In the genomic region with DNA sequence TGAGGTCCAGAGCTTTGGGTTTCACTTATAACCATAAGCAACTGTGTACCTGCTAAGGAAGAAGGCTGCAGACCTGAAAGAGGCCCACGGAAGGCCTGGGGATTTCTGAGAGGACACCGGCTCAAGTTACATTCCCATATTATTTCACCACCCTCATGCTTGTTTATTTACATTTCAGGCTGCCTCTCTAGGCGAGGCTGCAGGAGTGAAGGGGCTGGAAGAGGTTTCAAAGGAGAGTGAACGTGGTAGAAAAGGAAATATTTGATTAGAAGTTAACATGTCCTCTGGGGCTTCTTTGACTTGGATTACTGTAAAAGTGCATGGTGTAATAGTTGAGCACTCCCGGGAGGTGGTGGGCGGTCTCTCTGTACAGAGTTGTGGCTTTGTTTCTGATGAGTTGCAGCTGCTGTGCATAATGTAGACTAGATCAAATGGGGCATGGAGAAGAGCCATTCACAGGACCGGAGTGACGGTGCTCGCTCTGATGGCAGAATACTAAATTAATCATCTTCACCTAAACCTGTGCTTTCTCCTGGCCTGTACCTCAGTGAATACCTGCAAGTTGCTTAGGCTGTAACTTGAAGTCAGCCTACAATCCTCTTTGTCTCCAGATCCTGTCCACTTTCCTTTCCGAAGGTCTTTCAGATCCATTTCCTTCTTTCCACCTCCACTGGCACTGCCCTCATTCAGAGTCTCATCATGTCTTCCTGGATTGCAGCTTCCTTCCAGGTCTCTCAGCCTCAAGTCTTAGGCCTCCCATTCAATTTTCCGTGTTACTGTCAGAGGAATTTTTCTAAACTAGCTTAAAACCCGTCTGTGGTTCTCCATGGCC, we compare ENCODE assay signal across 8 cellular contexts. TPM values are rescaled to one million over a fixed set of nuclear protein-coding genes. Genes with fewer than 3 reads are reported as not detected.
A peak's percentile ranks its signal among the peaks of the same experiment; 100 is the strongest.
DNase-seq lines count a peak whose midpoint lies in the region; ATAC-seq and TF ChIP-seq lines count a peak whose summit lies in the region.

No MANE protein-coding gene starts in this region.

- peak overlapping the region; percentile 7 for H3K4me3 Mint-ChIP-seq in activated naive CD8-positive, alpha-beta T cell treated with anti-CD3 and anti-CD28 coated beads, Interleukin-2, amount 50 U/mL, for 24 hours

- no peaks in the 10 kb centered on the region for H3K27me3 Mint-ChIP-seq in activated naive CD8-positive, alpha-beta T cell treated with anti-CD3 and anti-CD28 coated beads, Interleukin-2, amount 50 U/mL, for 24 hours

- ATAC-seq in activated naive CD8-positive, alpha-beta T cell treated with anti-CD3 and anti-CD28 coated beads, Interleukin-2, amount 50 U/mL, for 24 hours = peak; percentile 41
- ATAC-seq in lung (ENCODE audit: insufficient read depth, low FRiP score) (no peak), HG02885 (IDR thresholded peaks at IDR 0.05; ENCODE audit: poor library complexity, unreplicated experiment) (no peak), HG03139 (IDR thresholded peaks at IDR 0.05; ENCODE audit: unreplicated experiment) (no peak)

- H3K27ac ChIP-seq in lung (ENCODE audit: low read depth in 1 of 2, low read length in 1 of 2) = peak overlapping the region in 1 of 2 donors; percentile 59

- WGBS in lung, 2 donors = 61 to 62% methylated on average over 12 of the region's 12 CpGs

- no peaks in the 10 kb centered on the region for H3K9me3 ChIP-seq in lung (ENCODE audit: control insufficient read depth in 2 of 2, insufficient read depth in 1 of 2, low read length in 1 of 2)

- H3K27me3 ChIP-seq in lung (ENCODE audit: control insufficient read depth, insufficient read depth) = no peaks in the 10 kb centered on the region

- peaks cover 5 to 7% of the 10 kb centered on the region in 2 donors for H3K4me1 ChIP-seq in lung (ENCODE audit: control insufficient read depth in 2 of 2, insufficient read depth in 2 of 2, low read length in 2 of 2)

- H3K9me3 Mint-ChIP-seq in activated naive CD8-positive, alpha-beta T cell treated with anti-CD3 and anti-CD28 coated beads, Interleukin-2, amount 50 U/mL, for 24 hours = peaks cover 3% of the 10 kb centered on the region

- H3K4me3 ChIP-seq in lung = no peak overlapping the region

- no peak for TF ChIP-seq CTCF in lung (IDR thresholded peaks at IDR 0.05; ENCODE audit: control extremely low read depth, extremely low read depth)

- peak; percentile 46 to 52 for DNase-seq in activated CD4-positive, alpha-beta T cell treated with anti-CD3 and anti-CD28 coated beads for 4 hours
- DNase-seq in activated CD4-positive, alpha-beta T cell treated with anti-CD3 and anti-CD28 coated beads, Interleukin-2, amount 50 U/mL, for 1 hour = no peak
- peak; percentile 54 to 72 for DNase-seq in NCI-H1930 (lab: John Stamatoyannopoulos, UW)
- DNase-seq in activated naive CD8-positive, alpha-beta T cell treated with anti-CD3 and anti-CD28 coated beads, Interleukin-2, amount 50 U/mL, for 24 hours = peak; percentile 54
- DNase-seq in lung (ENCODE audit: low spot score) = peak; percentile 58
- DNase-seq in ureter (ENCODE audit: low spot score) = peak; percentile 52

- H3K36me3 Mint-ChIP-seq in activated naive CD8-positive, alpha-beta T cell treated with anti-CD3 and anti-CD28 coated beads, Interleukin-2, amount 50 U/mL, for 24 hours (ENCODE audit: low read depth) = peaks cover 8% of the 10 kb centered on the region

- H3K36me3 ChIP-seq in lung (ENCODE audit: control insufficient read depth in 2 of 2, insufficient read depth in 2 of 2, low read length in 2 of 2) = no peaks in the 10 kb centered on the region

- H3K4me1 Mint-ChIP-seq in activated naive CD8-positive, alpha-beta T cell treated with anti-CD3 and anti-CD28 coated beads, Interleukin-2, amount 50 U/mL, for 24 hours = peaks cover 66% of the 10 kb centered on the region

- H3K27ac Mint-ChIP-seq in activated naive CD8-positive, alpha-beta T cell treated with anti-CD3 and anti-CD28 coated beads, Interleukin-2, amount 50 U/mL, for 24 hours = peak overlapping the region; percentile 55

RNA-seq across cellular contexts. Expression of gene CPD, which starts 1.9 kb away (rescaled TPM):
- total RNA-seq in lung (100 to 1,000 TPM; 106 to 126 TPM), ureter (61.0 TPM)
- 10 to 100 TPM; 11.1 to 69.8 TPM for polyA plus RNA-seq in lung

RNA-seq across cellular contexts. Expression of gene TMIGD1, which starts 43.0 kb away (rescaled TPM):
- total RNA-seq in lung (not detected), ureter (not detected)
- polyA plus RNA-seq in lung = not detected
